32 cellular contexts compared by ENCODE assay signal in the genomic region with DNA sequence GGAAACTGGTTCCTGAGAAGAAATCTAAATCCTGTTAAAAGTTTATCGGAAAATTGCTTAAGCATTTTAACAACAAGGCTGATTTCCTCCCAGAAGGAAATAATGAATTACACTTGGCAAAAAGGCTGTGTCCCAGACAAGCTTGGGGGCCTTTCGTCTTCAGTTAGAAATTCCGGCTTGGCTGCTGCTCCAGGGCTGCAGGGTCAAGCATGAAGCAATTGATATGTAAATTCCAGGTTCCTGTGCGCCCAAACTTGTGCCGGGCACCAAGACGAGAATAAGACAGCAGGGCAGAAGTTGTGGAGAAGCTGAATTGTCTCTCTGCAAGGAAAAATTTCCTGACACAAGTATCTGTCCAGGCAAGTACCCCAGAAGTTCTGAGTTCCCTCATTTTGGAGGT. TPM values are rescaled to one million over a fixed set of nuclear protein-coding genes. Genes with fewer than 3 reads are reported as not detected.
"Had no signal": no experiment of that assay in that cellular context is flagged by ENCODE, and none has a peak within 500 bp of the region (broad histone marks: within the 10 kb centered on the region; RNA-seq: fewer than 3 reads in every experiment).

No MANE protein-coding gene starts in this region.

- H3K4me3 ChIP-seq: heart left ventricle, lung, mucosa of descending colon, right atrium auricular region, suprapubic skin, tibial artery had no signal

- H3K79me2 ChIP-seq: parathyroid adenoma had no signal

- H3K36me3 ChIP-seq: heart left ventricle, right atrium auricular region, suprapubic skin, tibial artery had no signal

- H3K4me1 Mint-ChIP-seq: activated CD4-positive, alpha-beta T cell treated with anti-CD3 and anti-CD28 coated beads, Interleukin-2, amount 10 ng/mL, durations not matched to agents 7 days and 5 days; activated naive CD8-positive, alpha-beta T cell treated with anti-CD3 and anti-CD28 coated beads, Interleukin-2, amount 50 U/mL, for 24 hours had no signal

- H3K9me3 ChIP-seq: heart left ventricle, mucosa of descending colon, right atrium auricular region, suprapubic skin, tibial artery had no signal

- H3K27ac Mint-ChIP-seq: activated CD4-positive, alpha-beta T cell treated with anti-CD3 and anti-CD28 coated beads, Interleukin-2, amount 10 ng/mL, durations not matched to agents 7 days and 5 days; activated CD8-positive, alpha-beta T cell treated with anti-CD3 and anti-CD28 coated beads for 36 hours; activated naive CD8-positive, alpha-beta T cell treated with anti-CD3 and anti-CD28 coated beads, Interleukin-2, amount 50 U/mL, for 24 hours; activated T-helper 17 cell treated with anti-CD3 and anti-CD28 coated beads, Interleukin-2, amount 50 U/mL, for 72 hours; effector memory CD8-positive, alpha-beta T cell had no signal

- H2AFZ ChIP-seq: parathyroid adenoma had no signal

- DNase-seq: activated CD4-positive, alpha-beta T cell treated with anti-CD3 and anti-CD28 coated beads for 1 hour; activated CD4-positive, alpha-beta T cell treated with anti-CD3 and anti-CD28 coated beads, Interleukin-2, amount 10 ng/mL, durations not matched to agents 7 days and 5 days; activated CD8-positive, alpha-beta T cell treated with anti-CD3 and anti-CD28 coated beads for 36 hours; activated gamma-delta T cell treated with Interleukin-2 at 50 U/mL for 16 hours; activated naive CD4-positive, alpha-beta T cell treated with anti-CD3 and anti-CD28 coated beads, Interleukin-2, amount 50 U/mL, for 16 hours; activated naive CD8-positive, alpha-beta T cell treated with anti-CD3 and anti-CD28 coated beads, Interleukin-2, amount 50 U/mL, for 24 hours; activated T-cell treated with anti-CD3 and anti-CD28 coated beads, Interleukin-2, amount 50 U/mL, for 4 hours; amygdala; caudate nucleus; cortex of kidney; effector memory CD8-positive, alpha-beta T cell; foreskin fibroblast; heart left ventricle; hypothalamus; kidney glomerular epithelial cell; mucosa of descending colon; nephron progenitor cell; stimulated activated CD4-positive, alpha-beta T cell treated with anti-CD3 and anti-CD28 coated beads, Interleukin-15, amount 100 ng/mL, for 24 hours; stimulated activated naive CD4-positive, alpha-beta T cell; T-helper 2 cell; tibial artery had no signal

- H3K9me3 Mint-ChIP-seq: activated CD4-positive, alpha-beta T cell treated with anti-CD3 and anti-CD28 coated beads, Interleukin-2, amount 10 ng/mL, durations not matched to agents 7 days and 5 days; activated CD8-positive, alpha-beta T cell treated with anti-CD3 and anti-CD28 coated beads for 36 hours; activated naive CD8-positive, alpha-beta T cell treated with anti-CD3 and anti-CD28 coated beads, Interleukin-2, amount 50 U/mL, for 24 hours; activated T-cell treated with anti-CD3 and anti-CD28 coated beads, Interleukin-2, amount 50 U/mL, for 4 hours; activated T-helper 17 cell treated with anti-CD3 and anti-CD28 coated beads, Interleukin-2, amount 50 U/mL, for 72 hours; effector memory CD8-positive, alpha-beta T cell; nephron progenitor cell had no signal

- FAIRE-seq: endothelial cell of umbilical vein, urothelium cell line had no signal

- ATAC-seq: activated CD8-positive, alpha-beta T cell treated with anti-CD3 and anti-CD28 coated beads for 36 hours; activated naive CD8-positive, alpha-beta T cell treated with anti-CD3 and anti-CD28 coated beads, Interleukin-2, amount 50 U/mL, for 24 hours; activated T-cell treated with anti-CD3 and anti-CD28 coated beads, Interleukin-2, amount 50 U/mL, for 4 hours; activated T-helper 17 cell treated with anti-CD3 and anti-CD28 coated beads, Interleukin-2, amount 50 U/mL, for 72 hours; effector memory CD8-positive, alpha-beta T cell; esophagus mucosa; heart left ventricle; left lobe of liver; mucosa of descending colon had no signal

- H3K4me1 ChIP-seq: heart left ventricle, parathyroid adenoma, right atrium auricular region, suprapubic skin, tibial artery had no signal

- H3K27ac ChIP-seq: heart left ventricle, parathyroid adenoma, right atrium auricular region, suprapubic skin, tibial artery had no signal

- H3K4me3 Mint-ChIP-seq: activated CD4-positive, alpha-beta T cell treated with anti-CD3 and anti-CD28 coated beads, Interleukin-2, amount 10 ng/mL, durations not matched to agents 7 days and 5 days; activated CD8-positive, alpha-beta T cell treated with anti-CD3 and anti-CD28 coated beads for 36 hours; activated naive CD8-positive, alpha-beta T cell treated with anti-CD3 and anti-CD28 coated beads, Interleukin-2, amount 50 U/mL, for 24 hours; activated T-cell treated with anti-CD3 and anti-CD28 coated beads, Interleukin-2, amount 50 U/mL, for 4 hours; activated T-helper 17 cell treated with anti-CD3 and anti-CD28 coated beads, Interleukin-2, amount 50 U/mL, for 72 hours; effector memory CD8-positive, alpha-beta T cell; nephron progenitor cell had no signal

- H3K9ac ChIP-seq: parathyroid adenoma had no signal

- H3K27me3 ChIP-seq: right atrium auricular region had no signal

RNA-seq across cellular contexts. Expression of gene LBX1, which starts 38.1 kb away (rescaled TPM):
- total RNA-seq: activated CD4-positive, alpha-beta T cell treated with anti-CD3 and anti-CD28 coated beads, Interleukin-2, amount 10 ng/mL, durations not matched to agents 7 days and 5 days; activated CD8-positive, alpha-beta T cell treated with anti-CD3 and anti-CD28 coated beads for 36 hours; activated T-cell treated with anti-CD3 and anti-CD28 coated beads, Interleukin-2, amount 50 U/mL, for 4 hours; activated T-helper 17 cell treated with anti-CD3 and anti-CD28 coated beads, Interleukin-2, amount 50 U/mL, for 72 hours; chondrocyte; endothelial cell of umbilical vein; esophagus mucosa; left lobe of liver; mucosa of descending colon; pulmonary artery endothelial cell; right atrium auricular region; suprapubic skin had no signal
- polyA plus RNA-seq: endothelial cell of umbilical vein, heart left ventricle had no signal
